ENCODE assay signal across 21 cellular contexts in the genomic region with DNA sequence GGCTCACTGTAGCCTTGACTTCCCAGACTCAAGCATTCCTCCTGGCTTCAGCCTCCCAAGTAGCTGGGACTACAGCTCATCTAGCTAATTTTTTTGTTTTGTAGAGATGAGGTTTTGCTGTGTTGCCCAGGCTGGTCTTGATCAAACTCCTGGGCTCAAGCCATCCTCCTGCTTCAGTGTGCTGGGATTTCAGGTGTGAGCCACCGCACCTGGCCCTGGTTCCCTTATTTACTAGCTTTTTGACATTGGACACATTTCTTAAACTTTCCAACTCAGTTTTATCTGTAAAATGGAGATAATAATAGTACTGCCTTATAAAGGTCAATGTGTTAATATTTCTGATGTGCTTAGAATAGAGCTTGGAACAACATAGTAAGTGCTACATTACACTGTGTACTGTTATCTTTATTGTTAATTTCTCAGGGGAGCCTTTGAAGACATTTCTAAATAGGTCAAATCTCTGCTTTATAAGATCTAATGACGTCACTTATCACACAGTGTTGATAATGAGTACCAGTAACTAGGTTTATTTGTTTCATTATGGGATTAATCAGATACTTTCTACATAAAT.
A peak's percentile ranks its signal among the peaks of the same experiment; 100 is the strongest.
DNase-seq lines count a peak whose midpoint lies in the region; ATAC-seq, FAIRE-seq and TF ChIP-seq lines count a peak whose summit lies in the region.
"Had no signal": no experiment of that assay in that cellular context is flagged by ENCODE, and none has a peak within 500 bp of the region (broad histone marks: within the 10 kb centered on the region; RNA-seq: fewer than 3 reads in every experiment).

No MANE protein-coding gene starts in this region.

- no peak overlapping the region for H2BK12ac ChIP-seq in H9 (ENCODE audit: insufficient read length, low read depth, low read length)

- DNase-seq in H9 (no peak), K562 (ENCODE audit: extremely low read depth in 1 of 4, low spot score in 3 of 4) (no peak), progenitor cell of endocrine pancreas (ENCODE audit: low spot score, unreplicated experiment) (no peak), testis (no peak), HAP-1 (ENCODE audit: low spot score in 2 of 2) (no peak), COR-L47 (lab: John Stamatoyannopoulos, UW) (no peak), posterior vena cava (ENCODE audit: low spot score) (no peak)
- DNase-seq: ACHN; BE2C; C1 segment of cervical spinal cord; Caco-2; CD4-positive, CD25-positive, alpha-beta regulatory T cell; CD8-positive, alpha-beta memory T cell had no signal

- H3K27me3 ChIP-seq in H9 (ENCODE audit: insufficient read depth, low read length): no peaks in the 10 kb centered on the region
- no peaks in the 10 kb centered on the region for H3K27me3 ChIP-seq in K562 (ENCODE audit: control insufficient read depth in 2 of 2, insufficient read depth in 2 of 2, low read length in 2 of 2)
- H3K27me3 ChIP-seq in testis: no peaks in the 10 kb centered on the region
- no peaks in the 10 kb centered on the region for H3K27me3 ChIP-seq in HAP-1 (ENCODE audit: low read depth)
- H3K27me3 ChIP-seq: BE2C had no signal

- WGBS in H9 (ENCODE audit: extremely low coverage, insufficient read length, low lambda C conversion rate): no CpG with 5 or more reads among the region's 2 CpGs
- 75% methylated on average over 2 of the region's 2 CpGs for WGBS in K562 (ENCODE audit: insufficient coverage, low coverage, missing lambda C conversion rate)
- 36 to 56% methylated on average over 2 of the region's 2 CpGs for WGBS in testis, 2 donors

- H3K18ac ChIP-seq in H9 (ENCODE audit: insufficient read length, low read depth, low read length): no peak overlapping the region

- FAIRE-seq in K562 (lab: Jason Lieb, UNC): no peak
- FAIRE-seq: A204.1, D721Med, G401.6, GM12891, GM19239, HepG2 had no signal

- no peak overlapping the region for H3K23ac ChIP-seq in H9 (ENCODE audit: insufficient read length, low read depth, low read length)

- H2AK5ac ChIP-seq in H9 (ENCODE audit: insufficient read length, low read length): no peak overlapping the region

- H3K79me2 ChIP-seq in H9 (ENCODE audit: insufficient read depth, low read length): peaks cover 7% of the 10 kb centered on the region; the same call in 1 of the 2 replicates
- peaks cover 52% of the 10 kb centered on the region for H3K79me2 ChIP-seq in K562 (ENCODE audit: control insufficient read depth, insufficient read depth, low read length)

- H2BK15ac ChIP-seq in H9 (ENCODE audit: low read depth, low read length): no peak overlapping the region

- H4K8ac ChIP-seq in H9 (replicated peaks; ENCODE audit: insufficient read length, low read depth, low read length): no peak overlapping the region

- no peaks in the 10 kb centered on the region for H4K20me1 ChIP-seq in H9 (ENCODE audit: control insufficient read depth, insufficient read depth, insufficient read length)
- H4K20me1 ChIP-seq in K562 (replicated peaks; ENCODE audit: control insufficient read depth, insufficient read depth, low read length): no peaks in the 10 kb centered on the region; the same call in 1 of the 2 replicates

- no peak overlapping the region for H2BK5ac ChIP-seq in H9 (ENCODE audit: insufficient read length, low read length)

- no peak overlapping the region for H2AFZ ChIP-seq in H9 (ENCODE audit: low read length)
- H2AFZ ChIP-seq in K562 (ENCODE audit: low read depth, low read length): no peak overlapping the region

- H3K4me3 Mint-ChIP-seq in H9: no peak overlapping the region
- H3K4me3 Mint-ChIP-seq in progenitor cell of endocrine pancreas (ENCODE audit: low read depth): no peak overlapping the region
- H3K4me3 Mint-ChIP-seq: CD4-positive, CD25-positive, alpha-beta regulatory T cell; CD8-positive, alpha-beta memory T cell; IgD-negative memory B cell had no signal

- H4K91ac ChIP-seq in H9 (ENCODE audit: insufficient read length, low read depth, low read length): no peak overlapping the region

- no peak for TF ChIP-seq CTCF in H9 (conservative IDR thresholded peaks at IDR 0.05)
- TF ChIP-seq CTCF in K562 (IDR thresholded peaks at IDR 0.05 in 2 of 3, conservative IDR thresholded peaks at IDR 0.05 in 1 of 3; ENCODE audit: insufficient read depth in 2 of 3, low read depth in 1 of 3, low read length in 3 of 3): no peak
- no peak for TF ChIP-seq CTCF in progenitor cell of endocrine pancreas (IDR thresholded peaks at IDR 0.05; ENCODE audit: unreplicated experiment)
- TF ChIP-seq CTCF in testis (IDR thresholded peaks at IDR 0.05): no peak

- H3K27ac ChIP-seq in H9 (ENCODE audit: insufficient read length, low read depth, low read length) (no peak overlapping the region), K562 (ENCODE audit: extremely low read depth, low read depth, low read length) (no peak overlapping the region), testis (peak overlapping the region; percentile 73 to 74)

- no peak for TF ChIP-seq EP300 in K562 (IDR thresholded peaks at IDR 0.05; ENCODE audit: low read length)

- no peak overlapping the region for H3K56ac ChIP-seq in H9 (ENCODE audit: insufficient read length, low read depth, low read length)

- H3K36me3 ChIP-seq in K562 (ENCODE audit: control insufficient read depth, insufficient read depth, low read length) (no peaks in the 10 kb centered on the region; the same call in 2 of the 3 replicates), testis (ENCODE audit: low read depth, missing control alignments) (no peaks in the 10 kb centered on the region), HAP-1 (replicated peaks) (no peaks in the 10 kb centered on the region)
- H3K36me3 ChIP-seq: BE2C had no signal

- BruUV-seq in K562 (replicated peaks; lab: Mats Ljungman, UMichigan): no TSS peak

- H3K79me1 ChIP-seq in H9 (ENCODE audit: insufficient read depth, low read depth, low read length, poor library complexity, severe bottlenecking): peaks cover 3% of the 10 kb centered on the region

- no peaks in the 10 kb centered on the region for H3K27me3 Mint-ChIP-seq in H9 (ENCODE audit: low read depth)
- no peaks in the 10 kb centered on the region for H3K27me3 Mint-ChIP-seq in progenitor cell of endocrine pancreas
- H3K27me3 Mint-ChIP-seq: CD4-positive, CD25-positive, alpha-beta regulatory T cell; CD8-positive, alpha-beta memory T cell; IgD-negative memory B cell had no signal

- H3K4me1 ChIP-seq in H9 (ENCODE audit: insufficient read depth, low read length) (peaks cover 15% of the 10 kb centered on the region), K562 (replicated peaks in 1 of 2; ENCODE audit: control insufficient read depth in 2 of 2, insufficient read depth in 2 of 2, low read length in 2 of 2) (peaks cover 0 to 5% of the 10 kb centered on the region in 2 experiments; a peak in 2 of 5 replicates), testis (peaks cover 32% of the 10 kb centered on the region), HAP-1 (peaks cover 25% of the 10 kb centered on the region)
- H3K4me1 ChIP-seq: BE2C had no signal

- no peaks in the 10 kb centered on the region for H3K23me2 ChIP-seq in H9 (ENCODE audit: insufficient read length, low read depth, low read length, poor library complexity, severe bottlenecking)

- no peak overlapping the region for H2BK120ac ChIP-seq in H9 (ENCODE audit: low read depth, low read length, poor library complexity, severe bottlenecking)

- H3K4me2 ChIP-seq in H9 (ENCODE audit: insufficient read depth, insufficient read length, low read length) (no peak overlapping the region), K562 (ENCODE audit: insufficient read depth, low read length) (no peak overlapping the region)

- ATAC-seq in K562: no peak
- ATAC-seq: HCT116, HepG2 had no signal

- H2BK20ac ChIP-seq in H9 (ENCODE audit: low read depth, low read length, poor library complexity, severe bottlenecking): no peak overlapping the region

- no peak overlapping the region for H3K9ac ChIP-seq in H9 (ENCODE audit: extremely low read depth, insufficient read length, low read length)
- no peak overlapping the region for H3K9ac ChIP-seq in K562 (ENCODE audit: insufficient read depth in 1 of 2, low read depth in 2 of 2, low read length in 2 of 2)

- H3K14ac ChIP-seq in H9 (ENCODE audit: insufficient read depth, low read length): no peak overlapping the region

- in situ Hi-C loops in K562 (cut with MboI): no loop called here
- in situ Hi-C loops in HAP-1 (cut with MboI; ENCODE audit: low sequenced_read_pairs): no loop called here

- H3K4me1 Mint-ChIP-seq in H9: peaks cover 66 to 67% of the 10 kb centered on the region in 2 experiments
- H3K4me1 Mint-ChIP-seq in progenitor cell of endocrine pancreas (ENCODE audit: low read depth): peaks cover 41% of the 10 kb centered on the region

- TF ChIP-seq RAD21 in K562 (CRISPR knock-in tag; conservative IDR thresholded peaks at IDR 0.05 in 1 of 2, IDR thresholded peaks at IDR 0.05 in 1 of 2): no peak

- H3K9me3 Mint-ChIP-seq in H9: 0 out of 5 replicates have a peak, but pooled peaks cover under 1 to 3% of the 10 kb centered on the region in 2 experiments
- H3K9me3 Mint-ChIP-seq in progenitor cell of endocrine pancreas (ENCODE audit: low read depth): no peaks in the 10 kb centered on the region
- H3K9me3 Mint-ChIP-seq: CD8-positive, alpha-beta memory T cell; IgD-negative memory B cell had no signal

- CTCF ChIA-PET in K562 (lab: Yijun Ruan, JAX; ENCODE audit: low intra/inter-chr PET ratio): no interaction called here

- POLR2A ChIA-PET in K562 (lab: Yijun Ruan, JAX): interaction anchor here (0.5 to 1.3 kb wide), 4 partner anchors 22 to 264 kb away, joined by 3 read pairs; no protein-coding TSS in a partner anchor

- H3K36me3 Mint-ChIP-seq in H9 (ENCODE audit: insufficient read depth in 1 of 3, low read depth in 3 of 3) (peaks cover 0 to 11% (median 10%) of the 10 kb centered on the region in 3 experiments; a peak in 6 of 7 replicates), progenitor cell of endocrine pancreas (ENCODE audit: insufficient read depth) (peaks cover 3% of the 10 kb centered on the region)
- H3K36me3 Mint-ChIP-seq: CD4-positive, CD25-positive, alpha-beta regulatory T cell; CD8-positive, alpha-beta memory T cell; IgD-negative memory B cell had no signal

- H3K4me3 ChIP-seq in K562 (no peak overlapping the region), testis (no peak overlapping the region), HAP-1 (no peak overlapping the region)

- H3T11ph ChIP-seq in H9 (ENCODE audit: low read length): no peak overlapping the region

- H3K27ac Mint-ChIP-seq in H9: peak overlapping the region in 2 of 3 experiments; percentile 57 to 65; a peak in 3 of 7 replicates
- peak overlapping the region; percentile 39 for H3K27ac Mint-ChIP-seq in progenitor cell of endocrine pancreas
- H3K27ac Mint-ChIP-seq: CD4-positive, CD25-positive, alpha-beta regulatory T cell; CD8-positive, alpha-beta memory T cell; IgD-negative memory B cell had no signal

- intact Hi-C loops in K562 (cut with micrococcal nuclease): no loop called here
- intact Hi-C loops in testis (cut with DNase I; ENCODE audit: low total_unique reads): no loop called here
- intact Hi-C loops in posterior vena cava (cut with DNase I): no loop called here

- H3K9me1 ChIP-seq in K562 (ENCODE audit: control insufficient read depth, insufficient read depth, low read length): no peaks in the 10 kb centered on the region

- no peak overlapping the region for H3K4ac ChIP-seq in H9 (ENCODE audit: low read depth, low read length)

- no peaks in the 10 kb centered on the region for H3K9me3 ChIP-seq in H9 (ENCODE audit: control insufficient read depth, low read depth, low read length)
- H3K9me3 ChIP-seq in K562 (replicated peaks; ENCODE audit: control insufficient read depth, insufficient read depth, low read depth, low read length): no peaks in the 10 kb centered on the region
- H3K9me3 ChIP-seq in testis: no peaks in the 10 kb centered on the region
- no peaks in the 10 kb centered on the region for H3K9me3 ChIP-seq in HAP-1
- H3K9me3 ChIP-seq: BE2C, Caco-2 had no signal

- TF ChIP-seq POLR2A in K562 (conservative IDR thresholded peaks at IDR 0.05) (no peak), testis (IDR thresholded peaks at IDR 0.05) (no peak)

- no peak overlapping the region for H4K5ac ChIP-seq in H9 (ENCODE audit: insufficient read length, low read depth, low read length)

Comparison
In these comparisons a context has a peak if more than half of its experiments do, and no peak if none do; other contexts are left out.
1. H3K27ac ChIP-seq: peak in testis (2 of 2); none in H9 (single experiment) and K562 (single experiment).